1 cellular context compared by ENCODE assay signal in the genomic region with DNA sequence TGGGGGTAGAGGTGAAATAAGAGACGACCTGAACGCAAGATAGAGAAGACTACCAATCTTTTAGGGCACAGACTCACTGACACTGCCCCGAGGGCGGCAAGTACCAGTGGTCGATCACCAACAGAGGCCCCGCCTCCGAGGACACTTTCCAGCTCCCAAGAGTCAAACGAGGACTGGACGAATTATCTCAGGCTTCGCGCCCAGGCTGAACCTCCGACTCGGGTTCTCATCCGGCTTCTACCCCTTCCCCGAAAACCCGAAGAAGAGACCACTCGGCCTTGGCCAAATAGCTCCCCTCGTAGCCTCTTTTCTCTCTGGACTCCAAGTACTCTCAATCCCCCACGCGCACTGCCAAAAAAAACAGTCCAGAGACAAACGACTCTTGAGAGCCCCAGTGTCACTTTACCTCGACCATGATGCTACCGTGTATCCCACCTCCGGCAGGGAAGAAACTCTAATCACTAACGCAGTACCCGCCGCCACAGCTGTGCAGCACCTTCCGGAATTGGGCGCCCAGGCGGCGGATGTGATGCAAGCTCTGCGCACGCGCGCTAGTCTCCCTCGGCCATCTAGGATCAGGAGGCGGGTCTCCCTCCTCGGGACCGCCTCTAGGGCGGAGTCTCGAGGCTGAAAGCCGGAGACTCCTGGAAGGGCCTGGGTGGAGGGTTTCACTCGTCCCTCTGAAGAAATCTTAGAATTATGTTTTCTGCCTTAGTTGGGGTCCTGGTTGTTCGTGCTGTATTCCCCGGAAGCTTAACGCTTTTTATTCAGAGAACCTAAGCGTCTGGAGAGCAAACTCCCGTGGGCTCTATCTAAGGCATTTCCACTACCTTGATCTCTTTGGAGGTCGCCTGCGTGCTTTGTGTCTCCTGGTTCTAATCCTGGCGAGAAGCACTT.
TF ChIP-seq lines count a peak whose summit lies in the region.

Gene PLRG1 (minus strand): TSS at position 507 of the 897 bp plus-strand sequence. CDS start 92 bp downstream, at position 415.

TF ChIP-seq in SK-N-SH, 30 proteins besides CTCF, POLR2A, EP300 and RAD21 (continued from another document):
- TF ChIP-seq, protein P1, sequence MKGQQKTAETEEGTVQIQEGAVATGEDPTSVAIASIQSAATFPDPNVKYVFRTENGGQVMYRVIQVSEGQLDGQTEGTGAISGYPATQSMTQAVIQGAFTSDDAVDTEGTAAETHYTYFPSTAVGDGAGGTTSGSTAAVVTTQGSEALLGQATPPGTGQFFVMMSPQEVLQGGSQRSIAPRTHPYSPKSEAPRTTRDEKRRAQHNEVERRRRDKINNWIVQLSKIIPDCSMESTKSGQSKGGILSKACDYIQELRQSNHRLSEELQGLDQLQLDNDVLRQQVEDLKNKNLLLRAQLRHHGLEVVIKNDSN (IDR thresholded peaks at IDR 0.05; ENCODE audit: borderline replicate concordance, low read depth): no peak
- TF ChIP-seq FOSL2 (IDR thresholded peaks at IDR 0.05; ENCODE audit: borderline replicate concordance, low read depth) (no peak), TEAD4 (IDR thresholded peaks at IDR 0.05; ENCODE audit: borderline replicate concordance, insufficient read depth) (no peak), NRF1 (IDR thresholded peaks at IDR 0.05; ENCODE audit: low read depth, low read length) (peak; percentile 79), ELF1 (IDR thresholded peaks at IDR 0.05) (peak; percentile 56), POLR2AphosphoS5 (IDR thresholded peaks at IDR 0.05; ENCODE audit: low read depth, low read length) (peak; percentile 94), RCOR1 (IDR thresholded peaks at IDR 0.05; ENCODE audit: low read length) (no peak), SIN3A (IDR thresholded peaks at IDR 0.05; ENCODE audit: borderline replicate concordance, low read depth, low read length) (peak; percentile 22; the same call in 1 of the 2 replicates), REST (IDR thresholded peaks at IDR 0.05; ENCODE audit: low read depth, low read length) (no peak), PBX3 (IDR thresholded peaks at IDR 0.05) (no peak), RXRA (IDR thresholded peaks at IDR 0.05; ENCODE audit: borderline replicate concordance, low read depth) (no peak)
- TF ChIP-seq, protein P2, sequence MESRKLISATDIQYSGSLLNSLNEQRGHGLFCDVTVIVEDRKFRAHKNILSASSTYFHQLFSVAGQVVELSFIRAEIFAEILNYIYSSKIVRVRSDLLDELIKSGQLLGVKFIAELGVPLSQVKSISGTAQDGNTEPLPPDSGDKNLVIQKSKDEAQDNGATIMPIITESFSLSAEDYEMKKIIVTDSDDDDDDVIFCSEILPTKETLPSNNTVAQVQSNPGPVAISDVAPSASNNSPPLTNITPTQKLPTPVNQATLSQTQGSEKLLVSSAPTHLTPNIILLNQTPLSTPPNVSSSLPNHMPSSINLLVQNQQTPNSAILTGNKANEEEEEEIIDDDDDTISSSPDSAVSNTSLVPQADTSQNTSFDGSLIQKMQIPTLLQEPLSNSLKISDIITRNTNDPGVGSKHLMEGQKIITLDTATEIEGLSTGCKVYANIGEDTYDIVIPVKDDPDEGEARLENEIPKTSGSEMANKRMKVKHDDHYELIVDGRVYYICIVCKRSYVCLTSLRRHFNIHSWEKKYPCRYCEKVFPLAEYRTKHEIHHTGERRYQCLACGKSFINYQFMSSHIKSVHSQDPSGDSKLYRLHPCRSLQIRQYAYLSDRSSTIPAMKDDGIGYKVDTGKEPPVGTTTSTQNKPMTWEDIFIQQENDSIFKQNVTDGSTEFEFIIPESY (IDR thresholded peaks at IDR 0.05; ENCODE audit: borderline replicate concordance, low read depth): no peak
